ENCODE assay signal across 12 cellular contexts in the genomic region with DNA sequence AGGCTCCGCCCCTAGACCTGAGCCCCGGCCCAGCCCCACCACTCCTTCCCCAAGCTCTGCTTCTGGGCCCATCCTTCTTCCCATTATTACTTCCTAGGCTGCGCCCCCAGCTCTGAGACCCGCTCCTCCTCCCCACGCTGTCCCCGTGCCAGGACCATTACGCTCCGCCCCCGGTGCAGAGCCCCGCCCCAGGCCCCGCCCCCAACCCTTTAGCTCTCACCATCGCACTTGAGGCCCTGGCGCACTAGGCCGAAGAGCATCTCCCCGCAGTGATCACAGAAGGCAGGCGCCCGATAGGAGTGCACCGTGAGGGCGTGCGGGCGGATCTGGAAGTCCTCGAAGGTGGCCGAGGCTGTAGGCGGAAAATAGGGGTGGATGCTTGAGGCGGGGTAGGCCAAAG.
"Had no signal": no experiment of that assay in that cellular context is flagged by ENCODE, and none has a peak within 500 bp of the region (broad histone marks: within the 10 kb centered on the region; RNA-seq: fewer than 3 reads in every experiment).

No MANE protein-coding gene starts in this region.

- H3K9me3 ChIP-seq: heart left ventricle, upper lobe of right lung had no signal

- H3K4me3 ChIP-seq: heart left ventricle, upper lobe of right lung had no signal

- H3K27ac ChIP-seq: foreskin keratinocyte, heart left ventricle, upper lobe of right lung had no signal

- H3K27me3 Mint-ChIP-seq: progenitor cell of endocrine pancreas had no signal

- H3K27me3 ChIP-seq: foreskin keratinocyte, heart left ventricle, upper lobe of right lung had no signal

- H3K4me1 ChIP-seq: foreskin keratinocyte had no signal

- DNase-seq: activated CD8-positive, alpha-beta memory T cell treated with anti-CD3 and anti-CD28 coated beads, Interleukin-2, amount 50 U/mL, for 48 hours; activated CD8-positive, alpha-beta T cell treated with anti-CD3 and anti-CD28 coated beads, Interleukin-2, amount 10 ng/mL, durations not matched to agents 7 days and 5 days; activated naive CD4-positive, alpha-beta T cell; foreskin keratinocyte; left ventricle myocardium superior; small intestine; substantia nigra; T-helper 9 cell; upper lobe of right lung had no signal

- H3K27ac Mint-ChIP-seq: activated CD8-positive, alpha-beta T cell treated with anti-CD3 and anti-CD28 coated beads, Interleukin-2, amount 10 ng/mL, durations not matched to agents 7 days and 5 days; progenitor cell of endocrine pancreas had no signal

- H3K4me3 Mint-ChIP-seq: activated CD8-positive, alpha-beta T cell treated with anti-CD3 and anti-CD28 coated beads, Interleukin-2, amount 10 ng/mL, durations not matched to agents 7 days and 5 days had no signal

- ATAC-seq: activated CD8-positive, alpha-beta T cell treated with anti-CD3 and anti-CD28 coated beads, Interleukin-2, amount 10 ng/mL, durations not matched to agents 7 days and 5 days; foreskin keratinocyte; heart left ventricle; left ventricle myocardium superior; right cardiac atrium; upper lobe of right lung had no signal
